Comparison of ENCODE assay signal across 31 cellular contexts in the genomic region with DNA sequence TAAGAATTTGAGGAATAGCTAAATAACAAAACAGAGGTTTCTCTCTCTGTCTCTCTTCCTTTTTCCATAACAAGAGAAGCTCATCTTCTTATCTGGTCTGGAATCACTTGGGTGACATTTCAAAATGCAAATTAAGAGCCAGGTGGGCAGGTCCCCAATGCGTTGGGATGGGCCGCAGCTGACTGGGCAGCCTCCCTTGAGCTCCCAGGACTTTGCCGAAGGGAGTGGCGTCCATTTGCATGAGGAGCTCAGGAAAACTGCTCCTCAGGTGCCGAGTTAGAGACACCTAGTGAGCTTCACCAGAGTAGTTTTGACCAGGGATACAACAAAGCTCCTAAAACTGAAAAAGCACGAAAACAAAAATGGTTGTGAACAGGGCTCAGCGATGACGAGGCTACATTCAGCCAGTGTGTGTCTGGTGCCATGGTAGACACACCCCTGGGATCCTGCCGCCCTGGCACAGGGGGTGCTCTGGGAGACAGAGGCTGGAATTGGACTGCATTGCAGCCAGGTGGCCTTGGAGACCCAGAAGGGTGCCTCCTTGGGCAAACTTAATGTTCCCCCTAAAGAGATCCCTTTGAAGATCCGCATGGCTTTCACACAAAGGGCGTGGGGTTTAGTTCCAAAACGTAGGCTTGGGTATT. TPM values are rescaled to one million over a fixed set of nuclear protein-coding genes. Genes with fewer than 3 reads are reported as not detected.
DNase-seq lines count a peak whose midpoint lies in the region; ATAC-seq, FAIRE-seq and TF ChIP-seq lines count a peak whose summit lies in the region.
"Had no signal": no experiment of that assay in that cellular context is flagged by ENCODE, and none has a peak within 500 bp of the region (broad histone marks: within the 10 kb centered on the region; RNA-seq: fewer than 3 reads in every experiment).

No MANE protein-coding gene starts in this region.

- ATAC-seq in HepG2 = no peak
- ATAC-seq: A549 had no signal

- H4K20me1 ChIP-seq in HepG2 (ENCODE audit: insufficient read depth, low read length) = no peaks in the 10 kb centered on the region

- H3K36me3 Mint-ChIP-seq in endodermal cell (ENCODE audit: low read depth) (no peaks in the 10 kb centered on the region), nephron (ENCODE audit: low read depth) (no peaks in the 10 kb centered on the region)
- H3K36me3 Mint-ChIP-seq: brain had no signal

- no peaks in the 10 kb centered on the region for H3K9me3 Mint-ChIP-seq in endodermal cell
- no peaks in the 10 kb centered on the region for H3K9me3 Mint-ChIP-seq in nephron
- H3K9me3 Mint-ChIP-seq: activated naive CD4-positive, alpha-beta T cell treated with anti-CD3 and anti-CD28 coated beads for 36 hours; brain; CD4-positive, alpha-beta T cell had no signal

- H3K4me2 ChIP-seq in HepG2 (ENCODE audit: low read depth, low read length) = no peak overlapping the region; the same call in 1 of the 2 replicates
- H3K4me2 ChIP-seq: A549, smooth muscle cell had no signal

- H3K4me3 ChIP-seq in endodermal cell (ENCODE audit: low read length) (no peak overlapping the region), esophagus muscularis mucosa (no peak overlapping the region), HepG2 (replicated peaks in 1 of 3; ENCODE audit: insufficient read depth in 1 of 3, low read depth in 2 of 3, low read length in 3 of 3) (no peak overlapping the region), spleen (no peak overlapping the region)
- H3K4me3 ChIP-seq: A549, adrenal gland, GM23248, smooth muscle cell, tibial nerve had no signal

- no peak for TF ChIP-seq CTCF in endodermal cell (conservative IDR thresholded peaks at IDR 0.05)
- TF ChIP-seq CTCF in nephron (IDR thresholded peaks at IDR 0.05; ENCODE audit: unreplicated experiment in 3 of 3) = no peak
- TF ChIP-seq CTCF in esophagus muscularis mucosa (IDR thresholded peaks at IDR 0.05) = no peak
- no peak for TF ChIP-seq CTCF in HepG2 (CRISPR knock-in tag; IDR thresholded peaks at IDR 0.05)
- TF ChIP-seq CTCF in spleen (IDR thresholded peaks at IDR 0.05 in 8 of 11, conservative IDR thresholded peaks at IDR 0.05 in 3 of 11) = no peak

- H3K4me1 Mint-ChIP-seq in endodermal cell = peaks cover 69% of the 10 kb centered on the region
- peaks cover 49% of the 10 kb centered on the region for H3K4me1 Mint-ChIP-seq in nephron

- in situ Hi-C loops in HepG2 (cut with HindIII; ENCODE audit: extremely low pct_ligation_motif_present, low pct_unique_long_range_greater_than_20kb) = loop anchor here (5.0 kb wide), 1 partner anchor 33 kb away; no protein-coding TSS in a partner anchor

- CTCF ChIA-PET in HepG2 (lab: Yijun Ruan, JAX; ENCODE audit: low intra/inter-chr PET ratio, low total read pairs) = no interaction called here

- H3K4me1 ChIP-seq in endodermal cell (ENCODE audit: control insufficient read depth, insufficient read depth, low read length) (peaks cover 27% of the 10 kb centered on the region), esophagus muscularis mucosa (peaks cover 36 to 54% (median 47%) of the 10 kb centered on the region in 4 donors), HepG2 (ENCODE audit: insufficient read depth, low read length) (peaks cover 69% of the 10 kb centered on the region), spleen (peaks cover 10 to 57% (median 42%) of the 10 kb centered on the region in 6 donors)

- H3K27me3 ChIP-seq in endodermal cell (ENCODE audit: control insufficient read depth, insufficient read depth, low read length, poor library complexity, severe bottlenecking) (no peaks in the 10 kb centered on the region), esophagus muscularis mucosa (no peaks in the 10 kb centered on the region), HepG2 (ENCODE audit: control insufficient read depth in 1 of 2, insufficient read depth in 2 of 2, low read length in 2 of 2) (peaks cover 2 to 3% of the 10 kb centered on the region in 2 experiments; a peak in 2 of 5 replicates), spleen (replicated peaks in 1 of 7) (no peaks in the 10 kb centered on the region)
- H3K27me3 ChIP-seq: adrenal gland, tibial nerve had no signal

- no peak for TF ChIP-seq RAD21 in HepG2 (CRISPR knock-in tag; IDR thresholded peaks at IDR 0.05)

- intact Hi-C loops in esophagus muscularis mucosa (cut with DNase I) (loop anchor here (5.0 kb wide), 1 partner anchor 143 kb away; a partner anchor contains a TSS), HepG2 (cut with micrococcal nuclease; ENCODE audit: unreplicated experiment) (no loop called here), spleen (cut with DNase I; ENCODE audit: low total_unique reads) (loop anchor here (10.0 kb wide), 1 partner anchor 50 kb away; no protein-coding TSS in a partner anchor)

- H3K27me3 Mint-ChIP-seq in endodermal cell (ENCODE audit: insufficient read depth) (no peaks in the 10 kb centered on the region), nephron (ENCODE audit: low read depth) (peaks cover 3% of the 10 kb centered on the region)

- H3K9me3 ChIP-seq in endodermal cell (ENCODE audit: control insufficient read depth, low read length) = no peaks in the 10 kb centered on the region
- no peaks in the 10 kb centered on the region for H3K9me3 ChIP-seq in esophagus muscularis mucosa
- no peaks in the 10 kb centered on the region for H3K9me3 ChIP-seq in HepG2 (ENCODE audit: low read length)
- H3K9me3 ChIP-seq in spleen = no peaks in the 10 kb centered on the region
- H3K9me3 ChIP-seq: A549, adrenal gland, tibial nerve had no signal

- no peak overlapping the region for H3K27ac ChIP-seq in endodermal cell (ENCODE audit: low read depth, low read length)
- H3K27ac ChIP-seq in esophagus muscularis mucosa (replicated peaks in 1 of 4) = no peak overlapping the region
- H3K27ac ChIP-seq in HepG2 (ENCODE audit: extremely low read length, insufficient read depth, low read length) = no peak overlapping the region
- no peak overlapping the region for H3K27ac ChIP-seq in spleen
- H3K27ac ChIP-seq: GM23248 had no signal

- H3K4me3 Mint-ChIP-seq in endodermal cell = peak overlapping the region; percentile 8
- H3K4me3 Mint-ChIP-seq in nephron = peak overlapping the region in 2 of 3 experiments; percentile 9 to 48
- H3K4me3 Mint-ChIP-seq: activated naive CD4-positive, alpha-beta T cell treated with anti-CD3 and anti-CD28 coated beads for 36 hours; CD4-positive, alpha-beta T cell had no signal

- H3K27ac Mint-ChIP-seq in endodermal cell (peak overlapping the region; percentile 94), nephron (peak overlapping the region in 2 of 3 experiments; percentile 40 to 54)
- H3K27ac Mint-ChIP-seq: activated naive CD4-positive, alpha-beta T cell treated with anti-CD3 and anti-CD28 coated beads for 36 hours; CD4-positive, alpha-beta T cell had no signal

- H2AFZ ChIP-seq in HepG2 (ENCODE audit: low read length) = no peak overlapping the region
- H2AFZ ChIP-seq: GM23248 had no signal

- no peak overlapping the region for H3K9ac ChIP-seq in endodermal cell (ENCODE audit: extremely low read depth, low read length, poor library complexity, severe bottlenecking)
- H3K9ac ChIP-seq in HepG2 (ENCODE audit: insufficient read depth, low read depth, low read length) = no peak overlapping the region
- H3K9ac ChIP-seq: GM23248 had no signal

- FAIRE-seq in HepG2 (lab: Jason Lieb, UNC) = no peak
- FAIRE-seq: A549, GM12891 had no signal

- TF ChIP-seq POLR2A in esophagus muscularis mucosa (IDR thresholded peaks at IDR 0.05; ENCODE audit: low read depth) = no peak
- no peak for TF ChIP-seq POLR2A in HepG2 (IDR thresholded peaks at IDR 0.05; ENCODE audit: insufficient read depth in 1 of 2, low read depth in 2 of 2, low read length in 2 of 2)
- no peak for TF ChIP-seq POLR2A in spleen (IDR thresholded peaks at IDR 0.05)

- no peaks in the 10 kb centered on the region for H3K79me2 ChIP-seq in HepG2 (ENCODE audit: insufficient read depth, low read length)

- no TSS peak for BruUV-seq in HepG2 (replicated peaks; lab: Mats Ljungman, UMichigan)

- TF ChIP-seq EP300 in esophagus muscularis mucosa (IDR thresholded peaks at IDR 0.05) = no peak
- no peak for TF ChIP-seq EP300 in HepG2 (IDR thresholded peaks at IDR 0.05; ENCODE audit: low read depth in 2 of 2, low read length in 2 of 2)
- TF ChIP-seq EP300 in HepG2 (CRISPR knock-in tag; IDR thresholded peaks at IDR 0.05; ENCODE audit: borderline replicate concordance) = no peak

- POLR2A ChIA-PET in HepG2 (lab: Yijun Ruan, JAX) = interaction anchor here (1.0 kb wide), 1 partner anchor 13 kb away, joined by 5 read pairs; a partner anchor contains a TSS

- peak; percentile 79 for DNase-seq in ELF-1 (ENCODE audit: low read depth, low spot score)
- DNase-seq in NCI-H526 (lab: John Stamatoyannopoulos, UW) = peak; percentile 95 to 98
- peak; percentile 86 for DNase-seq in endodermal cell
- DNase-seq in esophagus muscularis mucosa (ENCODE audit: extremely low spot score) = no peak
- DNase-seq in NK-92 treated with Interleukin-12 subunit alpha and Interleukin-12 subunit beta, amount 100 ng/mL, for 24 hours (lab: John Stamatoyannopoulos, UW) = no peak
- no peak for DNase-seq in HepG2 (ENCODE audit: low spot score)
- no peak for DNase-seq in spleen
- DNase-seq: activated CD4-positive, alpha-beta T cell treated with anti-CD3 and anti-CD28 coated beads for 48 hours; activated naive CD4-positive, alpha-beta T cell treated with anti-CD3 and anti-CD28 coated beads for 36 hours; AML-193; CD4-positive, alpha-beta T cell; DMS 273 treated with DMSO at 0.1 percent for 48 hours; effector CD4-positive, alpha-beta T cell; EL; glutamatergic neuron; GM23248; Karpas-422; kidney glomerular epithelial cell; NCI-H1436 treated with DMSO at 0.1 percent for 48 hours; NCI-H446; nucleus accumbens; OCI-M1; SHP77; stimulated activated CD4-positive, alpha-beta T cell treated with anti-CD3 and anti-CD28 coated beads, Interleukin-2, amount 100 ng/mL, for 24 hours had no signal

- H3K36me3 ChIP-seq in endodermal cell (ENCODE audit: control insufficient read depth, insufficient read depth, low read length) = no peaks in the 10 kb centered on the region
- no peaks in the 10 kb centered on the region for H3K36me3 ChIP-seq in esophagus muscularis mucosa
- H3K36me3 ChIP-seq in HepG2 (replicated peaks in 1 of 2; ENCODE audit: control insufficient read depth in 1 of 2, insufficient read depth in 2 of 2, low read length in 2 of 2) = no peaks in the 10 kb centered on the region
- H3K36me3 ChIP-seq in spleen = no peaks in the 10 kb centered on the region
- H3K36me3 ChIP-seq: adrenal gland, tibial nerve had no signal

- WGBS in endodermal cell (ENCODE audit: insufficient coverage in 1 of 2, insufficient read length in 1 of 2), 2 experiments = 70 to 71% methylated on average over 12 of the region's 12 CpGs
- 94% methylated on average over 12 of the region's 12 CpGs for WGBS in esophagus muscularis mucosa
- 69% methylated on average over 12 of the region's 12 CpGs for WGBS in HepG2 (ENCODE audit: low lambda C conversion rate)
- WGBS in spleen, 5 donors = 92 to 93% (median 93%) methylated on average over 12 of the region's 12 CpGs

RNA-seq across cellular contexts. Expression of a gene that starts 13.5 kb away (rescaled TPM):
- total RNA-seq in endodermal cell = 100 to 1,000 TPM; 128 to 150 TPM
- polyA plus RNA-seq in endodermal cell (2013, experiment 1 of 2) = 39.0 TPM
- 39.4 TPM for polyA plus RNA-seq in endodermal cell (2013, experiment 2 of 2)
- 100 to 1,000 TPM; 114 to 125 (median 124) TPM for total RNA-seq in esophagus muscularis mucosa
- 38.2 and 44.8 TPM in 2 replicates for total RNA-seq in HepG2 (2016; rRNA removed; fragmentation: Illumina TruSeq; extraction: Trizol)
- 16.6 and 17.4 TPM in 2 replicates for total RNA-seq in HepG2 (2016; cell fraction: cytosol; rRNA removed; fragmentation: Illumina TruSeq; extraction: Trizol; ENCODE audit: low read depth)
- 38.2 and 41.7 TPM in 2 replicates for total RNA-seq in HepG2 (2016; cell fraction: insoluble cytoplasmic fraction; rRNA removed; fragmentation: Illumina TruSeq; extraction: Trizol)
- total RNA-seq in HepG2 (2016; cell fraction: membrane; rRNA removed; fragmentation: Illumina TruSeq; extraction: Trizol) = 24.5 and 25.6 TPM in 2 replicates
- total RNA-seq in HepG2 (2016; cell fraction: nucleus; rRNA removed; fragmentation: Illumina TruSeq; extraction: Trizol) = 23.7 and 24.1 TPM in 2 replicates
- polyA plus RNA-seq in HepG2 (2011; rRNA removed) = 61.3 and 63.6 TPM in 2 replicates
- 64.8 and 79.1 TPM in 2 replicates for polyA plus RNA-seq in HepG2 (2011; cell fraction: cytosol; rRNA removed)
- 72.8 and 85.1 TPM in 2 replicates for polyA plus RNA-seq in HepG2 (2011; cell fraction: nucleus; rRNA removed)
- polyA plus RNA-seq in HepG2 (2012) = 43.2 and 44.3 TPM in 2 replicates
- polyA plus RNA-seq in HepG2 (2016; cell fraction: cytosol; fragmentation: Illumina TruSeq; extraction: Trizol; ENCODE audit: low read depth) = 22.2 and 23.2 TPM in 2 replicates
- 57.5 and 58.5 TPM in 2 replicates for polyA plus RNA-seq in HepG2 (2016; cell fraction: insoluble cytoplasmic fraction; fragmentation: Illumina TruSeq; extraction: Trizol; ENCODE audit: low read depth)
- polyA plus RNA-seq in HepG2 (2016; cell fraction: membrane; fragmentation: Illumina TruSeq; extraction: Trizol; ENCODE audit: low read depth) = 27.2 and 27.5 TPM in 2 replicates
- 53.5 and 56.5 TPM in 2 replicates for polyA plus RNA-seq in HepG2 (2016; cell fraction: nucleus; fragmentation: Illumina TruSeq; extraction: Trizol; ENCODE audit: insufficient read depth, low read depth)
- polyA minus RNA-seq in HepG2 (2011; rRNA and poly(A)+ RNA removed; ENCODE audit: low replicate concordance) = 58.5 and 190 TPM in 2 replicates
- 36.4 and 38.5 TPM in 2 replicates for polyA minus RNA-seq in HepG2 (2011; cell fraction: cytosol; rRNA and poly(A)+ RNA removed)
- 45.4 and 45.6 TPM in 2 replicates for polyA minus RNA-seq in HepG2 (2011; cell fraction: nucleus; rRNA and poly(A)+ RNA removed)
- total RNA-seq in spleen = 100 to 1,000 TPM; 145 to 222 (median 188) TPM
- polyA plus RNA-seq in spleen = 100 to 1,000 TPM; 111 to 256 (median 193) TPM

RNA-seq across cellular contexts. Expression of a gene that starts 14.8 kb away (rescaled TPM):
- 100 to 1,000 TPM in 1 of 2 donors, 10 to 100 TPM in 1; 50.8 to 199 TPM for total RNA-seq in endodermal cell
- 46.8 TPM for polyA plus RNA-seq in endodermal cell (2013, experiment 1 of 2)
- 40.7 TPM for polyA plus RNA-seq in endodermal cell (2013, experiment 2 of 2)
- 10 to 100 TPM; 22.9 to 31.3 (median 27.2) TPM for total RNA-seq in esophagus muscularis mucosa
- total RNA-seq in HepG2 (2016; rRNA removed; fragmentation: Illumina TruSeq; extraction: Trizol) = 56.5 and 63.0 TPM in 2 replicates
- 44.8 and 70.6 TPM in 2 replicates for total RNA-seq in HepG2 (2016; cell fraction: cytosol; rRNA removed; fragmentation: Illumina TruSeq; extraction: Trizol; ENCODE audit: low read depth)
- 56.8 and 60.6 TPM in 2 replicates for total RNA-seq in HepG2 (2016; cell fraction: insoluble cytoplasmic fraction; rRNA removed; fragmentation: Illumina TruSeq; extraction: Trizol)
- total RNA-seq in HepG2 (2016; cell fraction: membrane; rRNA removed; fragmentation: Illumina TruSeq; extraction: Trizol) = 53.4 and 80.8 TPM in 2 replicates
- 34.2 and 36.9 TPM in 2 replicates for total RNA-seq in HepG2 (2016; cell fraction: nucleus; rRNA removed; fragmentation: Illumina TruSeq; extraction: Trizol)
- polyA plus RNA-seq in HepG2 (2011; rRNA removed) = 27.4 and 32.2 TPM in 2 replicates
- polyA plus RNA-seq in HepG2 (2011; cell fraction: cytosol; rRNA removed) = 29.5 and 31.9 TPM in 2 replicates
- 30.7 and 34.4 TPM in 2 replicates for polyA plus RNA-seq in HepG2 (2011; cell fraction: nucleus; rRNA removed)
- polyA plus RNA-seq in HepG2 (2012) = 15.7 and 17.8 TPM in 2 replicates
- 48.7 and 84.9 TPM in 2 replicates for polyA plus RNA-seq in HepG2 (2016; cell fraction: cytosol; fragmentation: Illumina TruSeq; extraction: Trizol; ENCODE audit: low read depth)
- 61.8 and 64.6 TPM in 2 replicates for polyA plus RNA-seq in HepG2 (2016; cell fraction: insoluble cytoplasmic fraction; fragmentation: Illumina TruSeq; extraction: Trizol; ENCODE audit: low read depth)
- 49.3 and 82.9 TPM in 2 replicates for polyA plus RNA-seq in HepG2 (2016; cell fraction: membrane; fragmentation: Illumina TruSeq; extraction: Trizol; ENCODE audit: low read depth)
- polyA plus RNA-seq in HepG2 (2016; cell fraction: nucleus; fragmentation: Illumina TruSeq; extraction: Trizol; ENCODE audit: insufficient read depth, low read depth) = 65.1 and 69.0 TPM in 2 replicates
- 15.8 and 89.9 TPM in 2 replicates for polyA minus RNA-seq in HepG2 (2011; rRNA and poly(A)+ RNA removed; ENCODE audit: low replicate concordance)
- 9.1 and 15.4 TPM in 2 replicates for polyA minus RNA-seq in HepG2 (2011; cell fraction: cytosol; rRNA and poly(A)+ RNA removed)
- 17.7 and 19.6 TPM in 2 replicates for polyA minus RNA-seq in HepG2 (2011; cell fraction: nucleus; rRNA and poly(A)+ RNA removed)
- total RNA-seq in spleen = 10 to 100 TPM; 21.3 to 55.1 (median 37.2) TPM
- 10 to 100 TPM; 16.3 to 26.0 (median 17.0) TPM for polyA plus RNA-seq in spleen

Comparison
In these comparisons a context has a peak if more than half of its experiments do, and no peak if none do; other contexts are left out.
1. DNase-seq: peak in ELF-1 (single experiment), NCI-H526 (2 of 2) and endodermal cell (single experiment); none in esophagus muscularis mucosa (single experiment), NK-92 treated with Interleukin-12 subunit alpha and Interleukin-12 subunit beta, amount 100 ng/mL, for 24 hours (single experiment), HepG2 (single experiment) and spleen (single experiment).